Comparison of ENCODE assay signal across 17 cellular contexts in genomic region chr1:67708606-67709005, GRCh38. TPM values are rescaled to one million over a fixed set of nuclear protein-coding genes. Genes with fewer than 3 reads are reported as not detected.
DNase-seq lines count a peak whose midpoint lies in the region; ATAC-seq, FAIRE-seq and TF ChIP-seq lines count a peak whose summit lies in the region.
"Had no signal": no experiment of that assay in that cellular context is flagged by ENCODE, and none has a peak within 500 bp of the region (broad histone marks: within the 10 kb centered on the region; RNA-seq: fewer than 3 reads in every experiment).

No MANE protein-coding gene starts in this region.

- in situ Hi-C loops in gastrocnemius medialis (cut with MboI; ENCODE audit: low sequenced_read_pairs in 4 of 4), result no loop called here

- no peak for TF ChIP-seq POLR2A in gastrocnemius medialis (IDR thresholded peaks at IDR 0.05)

- H3K4me3 Mint-ChIP-seq in activated T-cell treated with anti-CD3 and anti-CD28 coated beads, Interleukin-2, amount 50 U/mL, for 4 hours, result no peak overlapping the region
- H3K4me3 Mint-ChIP-seq: IgD-negative memory B cell, WTC11 had no signal

- H3K4me1 Mint-ChIP-seq in activated T-cell treated with anti-CD3 and anti-CD28 coated beads, Interleukin-2, amount 50 U/mL, for 4 hours (ENCODE audit: low read depth), result no peaks in the 10 kb centered on the region

- peak overlapping the region; percentile 35 to 53 for H3K27ac ChIP-seq in esophagus (ENCODE audit: low read depth in 2 of 2, low read length in 1 of 2)
- H3K27ac ChIP-seq in gastrocnemius medialis, result peak overlapping the region in 2 of 4 donors; percentile 43 to 51
- H3K27ac ChIP-seq: hepatocyte, neutrophil had no signal

- H3K9me3 ChIP-seq in esophagus (ENCODE audit: control insufficient read depth in 2 of 2, insufficient read depth in 1 of 2, low read depth in 1 of 2, low read length in 1 of 2), result no peaks in the 10 kb centered on the region
- H3K9me3 ChIP-seq in gastrocnemius medialis, result no peaks in the 10 kb centered on the region
- H3K9me3 ChIP-seq: neutrophil had no signal

- no peaks in the 10 kb centered on the region for H3K27me3 ChIP-seq in esophagus (ENCODE audit: control insufficient read depth in 1 of 2, insufficient read depth in 2 of 2, low read length in 2 of 2)
- no peaks in the 10 kb centered on the region for H3K27me3 ChIP-seq in gastrocnemius medialis
- H3K27me3 ChIP-seq: hepatocyte, neutrophil had no signal

- H3K36me3 ChIP-seq in esophagus (ENCODE audit: control insufficient read depth in 2 of 2, insufficient read depth in 2 of 2, low read length in 1 of 2) (peaks cover 2 to 3% of the 10 kb centered on the region in 2 donors), gastrocnemius medialis (peaks cover 0 to 13% of the 10 kb centered on the region in 2 donors)
- H3K36me3 ChIP-seq: neutrophil had no signal

- peaks cover 3% of the 10 kb centered on the region for H3K27me3 Mint-ChIP-seq in activated T-cell treated with anti-CD3 and anti-CD28 coated beads, Interleukin-2, amount 50 U/mL, for 4 hours (ENCODE audit: low read depth)

- no peaks in the 10 kb centered on the region for H3K9me3 Mint-ChIP-seq in activated T-cell treated with anti-CD3 and anti-CD28 coated beads, Interleukin-2, amount 50 U/mL, for 4 hours
- H3K9me3 Mint-ChIP-seq: IgD-negative memory B cell, WTC11 had no signal

- ATAC-seq in gastrocnemius medialis (peak; percentile 58 to 70), GM21717 (IDR thresholded peaks at IDR 0.05; ENCODE audit: unreplicated experiment) (no peak)
- ATAC-seq in activated T-cell treated with anti-CD3 and anti-CD28 coated beads, Interleukin-2, amount 50 U/mL, for 4 hours, result no peak
- ATAC-seq: right cardiac atrium, WTC11 had no signal

- FAIRE-seq in RCC 7860 (lab: Jason Lieb, UNC) (peak; percentile 73), HTR-8/SVneo (lab: Jason Lieb, UNC) (no peak)
- FAIRE-seq: G401.6 had no signal

- H3K4me3 ChIP-seq in esophagus (ENCODE audit: low read depth in 1 of 2, low read length in 2 of 2) (no peak overlapping the region), gastrocnemius medialis (no peak overlapping the region)
- H3K4me3 ChIP-seq: hepatocyte had no signal

- intact Hi-C loops in gastrocnemius medialis (cut with DNase I; ENCODE audit: low total_unique reads), result no loop called here

- DNase-seq in DMS53 treated with DMSO at 0.1 percent for 48 hours (lab: John Stamatoyannopoulos, UW; ENCODE audit: unreplicated experiment) (peak; percentile 98), RCC 7860 (ENCODE audit: low spot score) (peak; percentile 82), gastrocnemius medialis (peak in 1 of 2 donors; percentile 61), HTR-8/SVneo (ENCODE audit: insufficient read length, low spot score) (no peak)
- no peak for DNase-seq in stimulated activated CD4-positive, alpha-beta T cell treated with anti-CD3 and anti-CD28 coated beads, Interleukin-4, amount 100 ng/mL, for 24 hours
- DNase-seq in activated T-cell treated with anti-CD3 and anti-CD28 coated beads, Interleukin-2, amount 50 U/mL, for 4 hours, result no peak
- DNase-seq: activated CD8-positive, alpha-beta memory T cell treated with anti-CD3 and anti-CD28 coated beads for 24 hours; OCI-M1; right cardiac atrium; stimulated activated CD4-positive, alpha-beta T cell treated with anti-CD3 and anti-CD28 coated beads, Interleukin-2, amount 100 ng/mL, for 24 hours had no signal

- H3K4me1 ChIP-seq in esophagus (ENCODE audit: control insufficient read depth in 2 of 2, insufficient read depth in 2 of 2, low read length in 1 of 2) (peaks cover 5 to 8% of the 10 kb centered on the region in 2 donors), gastrocnemius medialis (peaks cover 20% of the 10 kb centered on the region in 2 donors)

- TF ChIP-seq CTCF in gastrocnemius medialis (IDR thresholded peaks at IDR 0.05 in 4 of 5, conservative IDR thresholded peaks at IDR 0.05 in 1 of 5), result no peak

- no peaks in the 10 kb centered on the region for H3K36me3 Mint-ChIP-seq in activated T-cell treated with anti-CD3 and anti-CD28 coated beads, Interleukin-2, amount 50 U/mL, for 4 hours (ENCODE audit: insufficient read depth)
- H3K36me3 Mint-ChIP-seq: IgD-negative memory B cell had no signal

- 65 to 82% methylated on average over 8 of the region's 8 CpGs for WGBS in esophagus, 2 donors

RNA-seq across cellular contexts. Expression of gene GADD45A, which starts 23.6 kb away (rescaled TPM):
- 10 to 100 TPM; 32.7 to 56.7 TPM for polyA plus RNA-seq in esophagus
- total RNA-seq in gastrocnemius medialis, result 100 to 1,000 TPM in 3 of 4 donors, 10 to 100 TPM in 1; 80.4 to 188 (median 142) TPM
- 10 to 100 TPM; 49.7 to 91.5 (median 56.9) TPM for total RNA-seq in activated T-cell treated with anti-CD3 and anti-CD28 coated beads, Interleukin-2, amount 50 U/mL, for 4 hours

Comparison
In these comparisons a context has a peak if more than half of its experiments do, and no peak if none do; other contexts are left out.
1. DNase-seq: peak in DMS53 treated with DMSO at 0.1 percent for 48 hours (single experiment) and RCC 7860 (single experiment); none in HTR-8/SVneo (single experiment), stimulated activated CD4-positive, alpha-beta T cell treated with anti-CD3 and anti-CD28 coated beads, Interleukin-4, amount 100 ng/mL, for 24 hours (single experiment) and activated T-cell treated with anti-CD3 and anti-CD28 coated beads, Interleukin-2, amount 50 U/mL, for 4 hours (single experiment).
2. ATAC-seq: peak in gastrocnemius medialis (2 of 2); none in GM21717 (single experiment) and activated T-cell treated with anti-CD3 and anti-CD28 coated beads, Interleukin-2, amount 50 U/mL, for 4 hours (0 of 2).